In the genomic region with DNA sequence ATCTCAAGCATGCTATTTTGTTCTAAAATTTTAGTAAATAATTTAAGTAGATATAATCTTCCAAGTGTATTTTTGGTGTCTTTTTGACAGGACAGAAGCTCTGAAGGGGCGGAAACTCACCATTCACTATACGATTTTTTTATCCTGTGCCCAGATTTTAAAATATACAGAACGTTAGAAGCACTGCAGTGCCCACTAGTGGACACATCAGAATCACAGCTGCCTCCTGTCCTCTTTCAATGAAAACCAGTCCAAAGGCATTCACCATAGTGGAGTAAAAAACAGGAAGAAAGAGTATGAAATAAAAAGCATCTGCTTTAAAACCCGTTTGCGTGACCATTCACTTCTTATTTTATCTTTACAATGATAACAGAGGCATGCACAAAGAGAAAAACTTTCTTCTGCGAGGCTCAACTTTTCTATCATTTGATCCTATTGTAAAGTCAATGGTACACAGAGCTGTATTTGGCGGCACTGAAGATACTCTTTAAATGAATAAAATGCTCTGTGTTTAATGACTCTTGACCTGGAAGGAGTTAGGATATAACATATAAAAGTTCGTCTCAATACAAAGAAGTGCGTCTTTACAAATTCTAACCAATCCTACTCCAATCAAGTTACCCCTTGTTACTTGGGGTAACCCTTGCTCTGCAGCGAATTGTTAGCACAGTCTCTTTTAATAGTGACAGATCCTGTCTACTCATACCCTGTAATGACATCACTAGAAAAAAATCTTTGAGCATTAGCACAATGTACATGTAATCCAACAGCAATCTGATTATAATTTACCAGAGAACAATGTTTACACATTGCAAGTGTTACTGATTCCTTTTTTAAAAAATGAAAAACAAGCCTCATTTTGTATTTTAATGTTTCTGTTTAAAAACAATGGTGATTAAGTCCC, we compare ENCODE assay signal across 10 cellular contexts.
DNase-seq lines count a peak whose midpoint lies in the region; ATAC-seq and TF ChIP-seq lines count a peak whose summit lies in the region.
"Had no signal": no experiment of that assay in that cellular context is flagged by ENCODE, and none has a peak within 500 bp of the region (broad histone marks: within the 10 kb centered on the region; RNA-seq: fewer than 3 reads in every experiment).

No MANE protein-coding gene starts in this region.

- ATAC-seq in HG02678 (IDR thresholded peaks at IDR 0.05; ENCODE audit: unreplicated experiment) (peak; percentile 67), HG02763 (IDR thresholded peaks at IDR 0.05; ENCODE audit: unreplicated experiment) (no peak)
- no peak for ATAC-seq in activated naive CD8-positive, alpha-beta T cell treated with anti-CD3 and anti-CD28 coated beads, Interleukin-2, amount 50 U/mL, for 24 hours

- H3K9me3 ChIP-seq in left ventricle myocardium inferior (replicated peaks): no peaks in the 10 kb centered on the region

- H3K4me3 Mint-ChIP-seq in activated naive CD8-positive, alpha-beta T cell treated with anti-CD3 and anti-CD28 coated beads, Interleukin-2, amount 50 U/mL, for 24 hours: no peak overlapping the region
- H3K4me3 Mint-ChIP-seq: activated naive CD4-positive, alpha-beta T cell treated with anti-CD3 and anti-CD28 coated beads, Interleukin-2, amount 50 U/mL, for 24 hours had no signal

- peaks cover 4% of the 10 kb centered on the region for H3K9me3 Mint-ChIP-seq in activated naive CD8-positive, alpha-beta T cell treated with anti-CD3 and anti-CD28 coated beads, Interleukin-2, amount 50 U/mL, for 24 hours

- H3K27me3 Mint-ChIP-seq in activated naive CD8-positive, alpha-beta T cell treated with anti-CD3 and anti-CD28 coated beads, Interleukin-2, amount 50 U/mL, for 24 hours: peaks cover 2% of the 10 kb centered on the region

- peaks cover 22% of the 10 kb centered on the region for H3K27me3 ChIP-seq in left ventricle myocardium inferior (ENCODE audit: low read depth)
- H3K27me3 ChIP-seq: BLaER1 had no signal

- no peak overlapping the region for H3K27ac Mint-ChIP-seq in activated naive CD8-positive, alpha-beta T cell treated with anti-CD3 and anti-CD28 coated beads, Interleukin-2, amount 50 U/mL, for 24 hours
- H3K27ac Mint-ChIP-seq: activated naive CD4-positive, alpha-beta T cell treated with anti-CD3 and anti-CD28 coated beads, Interleukin-2, amount 50 U/mL, for 24 hours had no signal

- H3K4me1 ChIP-seq in left ventricle myocardium inferior: no peaks in the 10 kb centered on the region
- H3K4me1 ChIP-seq: BLaER1 had no signal

- H3K36me3 Mint-ChIP-seq in activated naive CD8-positive, alpha-beta T cell treated with anti-CD3 and anti-CD28 coated beads, Interleukin-2, amount 50 U/mL, for 24 hours (ENCODE audit: low read depth): no peaks in the 10 kb centered on the region
- H3K36me3 Mint-ChIP-seq: activated naive CD4-positive, alpha-beta T cell treated with anti-CD3 and anti-CD28 coated beads, Interleukin-2, amount 50 U/mL, for 24 hours had no signal

- H3K36me3 ChIP-seq in left ventricle myocardium inferior: no peaks in the 10 kb centered on the region
- H3K36me3 ChIP-seq: BLaER1 had no signal

- H3K4me1 Mint-ChIP-seq in activated naive CD8-positive, alpha-beta T cell treated with anti-CD3 and anti-CD28 coated beads, Interleukin-2, amount 50 U/mL, for 24 hours: no peaks in the 10 kb centered on the region
- H3K4me1 Mint-ChIP-seq: activated naive CD4-positive, alpha-beta T cell treated with anti-CD3 and anti-CD28 coated beads, Interleukin-2, amount 50 U/mL, for 24 hours had no signal

- intact Hi-C loops in left ventricle myocardium inferior (cut with micrococcal nuclease): no loop called here

- TF ChIP-seq CTCF in left ventricle myocardium inferior (IDR thresholded peaks at IDR 0.05; ENCODE audit: borderline replicate concordance) (peak; percentile 91), retinal pigment epithelial cell (conservative IDR thresholded peaks at IDR 0.05; ENCODE audit: low read depth, low read length) (peak; percentile 91)

- peak; percentile 29 to 75 (median 57) for DNase-seq in NCI-H1417 (lab: John Stamatoyannopoulos, UW)
- no peak for DNase-seq in NCI-H1417 treated with DMSO at 0.1 percent for 48 hours (lab: John Stamatoyannopoulos, UW)
- DNase-seq in NCI-H748 (lab: John Stamatoyannopoulos, UW; ENCODE audit: unreplicated experiment): peak; percentile 54
- DNase-seq in activated naive CD8-positive, alpha-beta T cell treated with anti-CD3 and anti-CD28 coated beads, Interleukin-2, amount 50 U/mL, for 24 hours: peak; percentile 32
- peak; percentile 43 for DNase-seq in left ventricle myocardium inferior
- peak; percentile 4 for DNase-seq in retinal pigment epithelial cell (ENCODE audit: low read depth)

- H3K4me3 ChIP-seq in left ventricle myocardium inferior (no peak overlapping the region), retinal pigment epithelial cell (ENCODE audit: low read length) (no peak overlapping the region)
- H3K4me3 ChIP-seq: BLaER1 had no signal

- no peak overlapping the region for H3K27ac ChIP-seq in left ventricle myocardium inferior (replicated peaks)
- H3K27ac ChIP-seq: BLaER1 had no signal
